In genomic region chr10:49552277-49552676, GRCh38 we compare ENCODE assay signal across 14 cellular contexts. TPM values are rescaled to one million over a fixed set of nuclear protein-coding genes. Genes with fewer than 3 reads are reported as not detected.
A peak's percentile ranks its signal among the peaks of the same experiment; 100 is the strongest.
DNase-seq lines count a peak whose midpoint lies in the region; ATAC-seq and TF ChIP-seq lines count a peak whose summit lies in the region.
"Had no signal": no experiment of that assay in that cellular context is flagged by ENCODE, and none has a peak within 500 bp of the region (broad histone marks: within the 10 kb centered on the region; RNA-seq: fewer than 3 reads in every experiment).

No MANE protein-coding gene starts in this region.

- DNase-seq in EL: peak; percentile 99
- DNase-seq in RPMI7951 (ENCODE audit: low read depth): peak; percentile 92
- DNase-seq in epidermal melanocyte (ENCODE audit: insufficient read length, low spot score): peak; percentile 37
- no peak for DNase-seq in osteocyte (ENCODE audit: extremely low spot score, unreplicated experiment)
- DNase-seq in midbrain (lab: John Stamatoyannopoulos, UW): no peak
- no peak for DNase-seq in NCI-H524 (lab: John Stamatoyannopoulos, UW)
- DNase-seq: CD4-positive, alpha-beta T cell; NCI-H526; stimulated activated CD4-positive, alpha-beta T cell treated with anti-CD3 and anti-CD28 coated beads, Interleukin-4, amount 100 ng/mL, for 4 hours had no signal

- peaks cover 10% of the 10 kb centered on the region for H3K36me3 Mint-ChIP-seq in osteocyte (ENCODE audit: unreplicated experiment)
- H3K36me3 Mint-ChIP-seq: brain had no signal

- H3K4me3 Mint-ChIP-seq in osteocyte (ENCODE audit: unreplicated experiment): peak overlapping the region; percentile 50
- H3K4me3 Mint-ChIP-seq: brain; CD4-positive, alpha-beta T cell; stimulated activated naive CD8-positive, alpha-beta T cell treated with anti-CD3 and anti-CD28 coated beads, Interleukin-15, Interleukin-2, amounts not matched to agents 100 ng/mL and 50 ng/mL, for 24 hours had no signal

- H3K9me3 Mint-ChIP-seq in osteocyte (ENCODE audit: unreplicated experiment): peaks cover 20% of the 10 kb centered on the region

- no peak for TF ChIP-seq CTCF in osteocyte (IDR thresholded peaks at IDR 0.05)

- peaks cover 66% of the 10 kb centered on the region for H3K4me1 Mint-ChIP-seq in osteocyte (ENCODE audit: unreplicated experiment)
- H3K4me1 Mint-ChIP-seq: brain had no signal

- ATAC-seq in GM18870 (IDR thresholded peaks at IDR 0.05; ENCODE audit: unreplicated experiment) (no peak), HG03457 (IDR thresholded peaks at IDR 0.05; ENCODE audit: unreplicated experiment) (no peak)
- ATAC-seq: activated CD4-positive, CD25-positive, alpha-beta regulatory T cell treated with anti-CD3 and anti-CD28 coated beads, Interleukin-2, amount 50 U/mL, for 24 hours had no signal

- peak overlapping the region; percentile 86 for H3K27ac Mint-ChIP-seq in osteocyte (ENCODE audit: unreplicated experiment)
- H3K27ac Mint-ChIP-seq: brain; CD4-positive, alpha-beta T cell; stimulated activated naive CD8-positive, alpha-beta T cell treated with anti-CD3 and anti-CD28 coated beads, Interleukin-15, Interleukin-2, amounts not matched to agents 100 ng/mL and 50 ng/mL, for 24 hours had no signal

- no peaks in the 10 kb centered on the region for H3K27me3 Mint-ChIP-seq in osteocyte (ENCODE audit: unreplicated experiment)

RNA-seq across cellular contexts. Expression of gene ERCC6, which starts 13.4 kb away (rescaled TPM):
- 7.8 and 8.1 TPM in 2 replicates for total RNA-seq in RPMI7951 (2014; rRNA removed; shearing (Covaris generic))
- 184 and 187 TPM in 2 replicates for total RNA-seq in osteocyte

RNA-seq across cellular contexts. Expression of gene SLC18A3, which starts 57.8 kb away (rescaled TPM):
- total RNA-seq in RPMI7951 (2014; rRNA removed; shearing (Covaris generic)): not detected in 2 replicates
- total RNA-seq in osteocyte: 0.32 and 0.34 TPM in 2 replicates
- total RNA-seq: CD4-positive, alpha-beta T cell had no signal

Comparison
In these comparisons a context has a peak if more than half of its experiments do, and no peak if none do; other contexts are left out.
1. DNase-seq: peak in EL (single experiment), RPMI7951 (single experiment) and epidermal melanocyte (single experiment); none in osteocyte (single experiment), midbrain (single experiment) and NCI-H524 (0 of 2).
2. RNA of gene ERCC6, which starts 13.4 kb away (total RNA-seq): 184 to 187 TPM in osteocyte; 7.8 to 8.1 TPM in RPMI7951; every median in the first group is over 10 times any median in the second.